In genomic region chr6:6332240-6332639, GRCh38 we compare ENCODE assay signal across 9 cellular contexts. TPM values are rescaled to one million over a fixed set of nuclear protein-coding genes. Genes with fewer than 3 reads are reported as not detected.
DNase-seq lines count a peak whose midpoint lies in the region; ATAC-seq lines count a peak whose summit lies in the region.
"Had no signal": no experiment of that assay in that cellular context is flagged by ENCODE, and none has a peak within 500 bp of the region (broad histone marks: within the 10 kb centered on the region; RNA-seq: fewer than 3 reads in every experiment).

No MANE protein-coding gene starts in this region.

- intact Hi-C loops in activated CD4-positive, alpha-beta memory T cell treated with anti-CD3 and anti-CD28 coated beads for 36 hours (cut with micrococcal nuclease), result no loop called here

- H3K27ac Mint-ChIP-seq in activated CD4-positive, alpha-beta memory T cell treated with anti-CD3 and anti-CD28 coated beads for 36 hours, result no peak overlapping the region

- H3K4me3 Mint-ChIP-seq in activated CD4-positive, alpha-beta memory T cell treated with anti-CD3 and anti-CD28 coated beads for 36 hours, result no peak overlapping the region
- H3K4me3 Mint-ChIP-seq: T-cell had no signal

- H3K9me3 Mint-ChIP-seq in activated CD4-positive, alpha-beta memory T cell treated with anti-CD3 and anti-CD28 coated beads for 36 hours, result no peaks in the 10 kb centered on the region
- H3K9me3 Mint-ChIP-seq: T-cell had no signal

- peak; percentile 93 for DNase-seq in AML-193 (lab: John Stamatoyannopoulos, UW)
- peak; percentile 51 for DNase-seq in SKM-1 treated with dmso at 0.1 percent for 144 hours (lab: John Stamatoyannopoulos, UW; ENCODE audit: unreplicated experiment)
- no peak for DNase-seq in SHP77 treated with DMSO at 0.1 percent for 48 hours (lab: John Stamatoyannopoulos, UW)
- no peak for DNase-seq in activated CD4-positive, alpha-beta memory T cell treated with anti-CD3 and anti-CD28 coated beads for 36 hours
- no peak for DNase-seq in mesenteric fat pad (ENCODE audit: low spot score)
- DNase-seq in middle frontal gyrus (ENCODE audit: extremely low spot score, low spot score), result no peak
- DNase-seq: T-cell had no signal

- peaks cover 4% of the 10 kb centered on the region for H3K27me3 Mint-ChIP-seq in activated CD4-positive, alpha-beta memory T cell treated with anti-CD3 and anti-CD28 coated beads for 36 hours

- CTCF ChIA-PET in activated CD4-positive, alpha-beta memory T cell treated with anti-CD3 and anti-CD28 coated beads for 36 hours (lab: Charles Lee), result no interaction called here

- peaks cover 5% of the 10 kb centered on the region for H3K4me1 Mint-ChIP-seq in activated CD4-positive, alpha-beta memory T cell treated with anti-CD3 and anti-CD28 coated beads for 36 hours (ENCODE audit: low read depth)

- ATAC-seq in GM19452 (IDR thresholded peaks at IDR 0.05; ENCODE audit: unreplicated experiment), result peak; percentile 59
- peak; percentile 45 for ATAC-seq in HG03135 (IDR thresholded peaks at IDR 0.05; ENCODE audit: unreplicated experiment)
- ATAC-seq: T-cell had no signal

- POLR2A ChIA-PET in activated CD4-positive, alpha-beta memory T cell treated with anti-CD3 and anti-CD28 coated beads for 36 hours (lab: Charles Lee), result no interaction called here

- H3K36me3 Mint-ChIP-seq in activated CD4-positive, alpha-beta memory T cell treated with anti-CD3 and anti-CD28 coated beads for 36 hours, result no peaks in the 10 kb centered on the region
- H3K36me3 Mint-ChIP-seq: T-cell had no signal

RNA-seq across cellular contexts. Expression of gene F13A1, which starts 11.8 kb away (rescaled TPM):
- total RNA-seq in activated CD4-positive, alpha-beta memory T cell treated with anti-CD3 and anti-CD28 coated beads for 36 hours, result not detected
- 346 TPM for total RNA-seq in mesenteric fat pad

Comparison
In these comparisons a context has a peak if more than half of its experiments do, and no peak if none do; other contexts are left out.
1. DNase-seq: peak in AML-193 (2 of 2) and SKM-1 treated with dmso at 0.1 percent for 144 hours (single experiment); none in SHP77 treated with DMSO at 0.1 percent for 48 hours (single experiment), activated CD4-positive, alpha-beta memory T cell treated with anti-CD3 and anti-CD28 coated beads for 36 hours (single experiment), mesenteric fat pad (single experiment) and middle frontal gyrus (single experiment).
2. RNA of gene F13A1, which starts 11.8 kb away (total RNA-seq): 346 TPM in mesenteric fat pad (single experiment); not detected in activated CD4-positive, alpha-beta memory T cell treated with anti-CD3 and anti-CD28 coated beads for 36 hours; every median in the first group is over 100 times any median in the second.